25 cellular contexts compared by ENCODE assay signal in genomic region chr1:86015375-86015774, GRCh38.
"Had no signal": no experiment of that assay in that cellular context is flagged by ENCODE, and none has a peak within 500 bp of the region (broad histone marks: within the 10 kb centered on the region; RNA-seq: fewer than 3 reads in every experiment).

No MANE protein-coding gene starts in this region.

- H3K27me3 ChIP-seq: SJCRH30 had no signal

- H3K9ac ChIP-seq: SK-N-SH had no signal

- H3K36me3 ChIP-seq: SJCRH30 had no signal

- H3K27ac ChIP-seq: RWPE1, SJCRH30, VCaP had no signal

- H3K4me1 Mint-ChIP-seq: activated CD4-positive, alpha-beta T cell treated with anti-CD3 and anti-CD28 coated beads, Interleukin-2, amount 10 ng/mL, durations not matched to agents 7 days and 5 days; brain; central memory CD8-positive, alpha-beta T cell had no signal

- H3K9me3 Mint-ChIP-seq: activated CD4-positive, alpha-beta memory T cell treated with anti-CD3 and anti-CD28 coated beads for 36 hours; activated CD4-positive, alpha-beta T cell treated with anti-CD3 and anti-CD28 coated beads, Interleukin-2, amount 10 ng/mL, durations not matched to agents 7 days and 5 days; activated naive CD4-positive, alpha-beta T cell treated with anti-CD3 and anti-CD28 coated beads for 36 hours; activated T-cell treated with anti-CD3 and anti-CD28 coated beads, Interleukin-2, amount 50 U/mL, for 4 hours; central memory CD8-positive, alpha-beta T cell had no signal

- DNase-seq: activated CD4-positive, alpha-beta memory T cell treated with anti-CD3 and anti-CD28 coated beads for 36 hours; activated CD4-positive, alpha-beta T cell treated with anti-CD3 and anti-CD28 coated beads, Interleukin-2, amount 10 ng/mL, durations not matched to agents 7 days and 5 days; activated CD4-positive, CD25-positive, alpha-beta regulatory T cell; activated CD8-positive, alpha-beta memory T cell treated with anti-CD3 and anti-CD28 coated beads for 24 hours; activated effector memory CD4-positive, alpha-beta T cell treated with anti-CD3 and anti-CD28 coated beads, Interleukin-2, amount 50 U/mL, for 16 hours; activated naive CD4-positive, alpha-beta T cell treated with anti-CD3 and anti-CD28 coated beads for 36 hours; activated T-cell treated with anti-CD3 and anti-CD28 coated beads, Interleukin-2, amount 50 U/mL, for 4 hours; amygdala; MM.1S; NCI-H1105; NCI-H1436 treated with DMSO at 0.1 percent for 48 hours; NCI-H187; NCI-H2081; NCI-H446 treated with DMSO at 0.1 percent for 48 hours; NCI-H526; NCI-H82; Right ventricle myocardium superior; SJCRH30; SK-N-SH; T-helper 1 cell had no signal

- H3K4me3 ChIP-seq: SJCRH30 had no signal

- H3K9me3 ChIP-seq: SJCRH30, SK-N-SH had no signal

- H3K27me3 Mint-ChIP-seq: activated CD4-positive, alpha-beta memory T cell treated with anti-CD3 and anti-CD28 coated beads for 36 hours; activated CD4-positive, alpha-beta T cell treated with anti-CD3 and anti-CD28 coated beads, Interleukin-2, amount 10 ng/mL, durations not matched to agents 7 days and 5 days; activated naive CD8-positive, alpha-beta T cell; brain; central memory CD8-positive, alpha-beta T cell had no signal

- H3K4me1 ChIP-seq: SJCRH30 had no signal

- H3K27ac Mint-ChIP-seq: activated CD4-positive, alpha-beta memory T cell treated with anti-CD3 and anti-CD28 coated beads for 36 hours; activated CD4-positive, alpha-beta T cell treated with anti-CD3 and anti-CD28 coated beads, Interleukin-2, amount 10 ng/mL, durations not matched to agents 7 days and 5 days; activated naive CD4-positive, alpha-beta T cell treated with anti-CD3 and anti-CD28 coated beads for 36 hours; activated naive CD8-positive, alpha-beta T cell; brain had no signal

- H3K36me3 Mint-ChIP-seq: activated CD4-positive, alpha-beta memory T cell treated with anti-CD3 and anti-CD28 coated beads for 36 hours; activated naive CD8-positive, alpha-beta T cell; brain had no signal

- ATAC-seq: activated T-cell treated with anti-CD3 and anti-CD28 coated beads, Interleukin-2, amount 50 U/mL, for 4 hours had no signal

- H3K4me3 Mint-ChIP-seq: activated CD4-positive, alpha-beta memory T cell treated with anti-CD3 and anti-CD28 coated beads for 36 hours; activated CD4-positive, alpha-beta T cell treated with anti-CD3 and anti-CD28 coated beads, Interleukin-2, amount 10 ng/mL, durations not matched to agents 7 days and 5 days; activated naive CD4-positive, alpha-beta T cell treated with anti-CD3 and anti-CD28 coated beads for 36 hours; activated naive CD8-positive, alpha-beta T cell; activated T-cell treated with anti-CD3 and anti-CD28 coated beads, Interleukin-2, amount 50 U/mL, for 4 hours; brain; central memory CD8-positive, alpha-beta T cell had no signal
